24 cellular contexts compared by ENCODE assay signal in the genomic region with DNA sequence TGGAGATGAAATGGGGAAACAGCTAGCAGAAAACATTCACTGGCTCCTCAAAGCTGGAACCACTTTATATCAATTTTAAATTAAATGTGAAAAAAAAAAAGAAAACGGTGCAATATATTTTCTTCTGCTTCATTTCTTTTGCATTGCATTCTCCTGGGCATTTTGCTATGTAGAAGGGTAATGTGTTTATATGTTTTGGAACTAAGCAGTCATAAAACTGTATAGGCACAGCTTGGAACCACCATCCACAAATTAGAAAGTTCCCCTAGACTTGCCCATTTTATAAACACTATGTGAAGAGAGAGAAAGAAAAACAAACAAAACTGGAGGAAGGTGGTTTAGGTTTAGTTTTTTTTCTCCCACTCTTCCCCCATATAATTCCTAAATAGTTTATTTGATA.
DNase-seq lines count a peak whose midpoint lies in the region; ATAC-seq and TF ChIP-seq lines count a peak whose summit lies in the region.
"Had no signal": no experiment of that assay in that cellular context is flagged by ENCODE, and none has a peak within 500 bp of the region (broad histone marks: within the 10 kb centered on the region; RNA-seq: fewer than 3 reads in every experiment).

No MANE protein-coding gene starts in this region.

- no peak overlapping the region for H3K27ac Mint-ChIP-seq in HFFc6
- H3K27ac Mint-ChIP-seq: CD14-positive monocyte; CD4-positive, alpha-beta memory T cell; CD4-positive, CD25-positive, alpha-beta regulatory T cell; CD8-positive, alpha-beta memory T cell had no signal

- no peak overlapping the region for H3K4me3 Mint-ChIP-seq in HFFc6
- no peak overlapping the region for H3K4me3 Mint-ChIP-seq in activated T-cell treated with anti-CD3 and anti-CD28 coated beads, Interleukin-2, amount 50 U/mL, for 4 hours
- H3K4me3 Mint-ChIP-seq: CD14-positive monocyte; CD4-positive, alpha-beta memory T cell; CD4-positive, CD25-positive, alpha-beta regulatory T cell; CD8-positive, alpha-beta memory T cell had no signal

- H3K9me3 ChIP-seq in HEK293 (ENCODE audit: control insufficient read depth, insufficient read depth, low read depth, low read length), result no peaks in the 10 kb centered on the region
- H3K9me3 ChIP-seq: BE2C, BLaER1 had no signal

- no peaks in the 10 kb centered on the region for H3K4me1 ChIP-seq in HEK293 (ENCODE audit: control insufficient read depth, insufficient read depth, low read length)
- H3K4me1 ChIP-seq: BE2C, BLaER1 had no signal

- H3K36me3 ChIP-seq in HEK293 (ENCODE audit: control insufficient read depth in 2 of 2, insufficient read depth in 1 of 2, low read length in 2 of 2), result no peaks in the 10 kb centered on the region
- H3K36me3 ChIP-seq: BE2C, BLaER1 had no signal

- no peaks in the 10 kb centered on the region for H3K4me1 Mint-ChIP-seq in HFFc6 (ENCODE audit: low read depth)
- H3K4me1 Mint-ChIP-seq in activated T-cell treated with anti-CD3 and anti-CD28 coated beads, Interleukin-2, amount 50 U/mL, for 4 hours (ENCODE audit: low read depth), result no peaks in the 10 kb centered on the region
- H3K4me1 Mint-ChIP-seq: CD14-positive monocyte; CD4-positive, alpha-beta memory T cell; CD4-positive, CD25-positive, alpha-beta regulatory T cell; CD8-positive, alpha-beta memory T cell had no signal

- TF ChIP-seq CTCF in HEK293 (tag by site-specific recombination; IDR thresholded peaks at IDR 0.05) (no peak), fibroblast of villous mesenchyme (IDR thresholded peaks at IDR 0.05; ENCODE audit: insufficient read depth, low read depth, low read length) (no peak), HFFc6 (IDR thresholded peaks at IDR 0.05) (no peak)

- H3K27ac ChIP-seq in HEK293 (ENCODE audit: extremely low read depth, low read depth, low read length), result no peak overlapping the region
- H3K27ac ChIP-seq: BLaER1 had no signal

- no peaks in the 10 kb centered on the region for H3K27me3 Mint-ChIP-seq in HFFc6 (ENCODE audit: insufficient read depth)
- no peaks in the 10 kb centered on the region for H3K27me3 Mint-ChIP-seq in activated T-cell treated with anti-CD3 and anti-CD28 coated beads, Interleukin-2, amount 50 U/mL, for 4 hours (ENCODE audit: low read depth)
- H3K27me3 Mint-ChIP-seq: CD4-positive, alpha-beta memory T cell; CD4-positive, CD25-positive, alpha-beta regulatory T cell; CD8-positive, alpha-beta memory T cell had no signal

- ATAC-seq in activated T-cell treated with anti-CD3 and anti-CD28 coated beads, Interleukin-2, amount 50 U/mL, for 4 hours, result no peak
- ATAC-seq: GM12878 had no signal

- DNase-seq in fibroblast of gingiva (ENCODE audit: low read depth) (peak; percentile 21), fibroblast of villous mesenchyme (ENCODE audit: low read depth) (peak; percentile 1), HFFc6 (no peak), dermis blood vessel endothelial cell (no peak)
- no peak for DNase-seq in activated T-cell treated with anti-CD3 and anti-CD28 coated beads, Interleukin-2, amount 50 U/mL, for 4 hours
- DNase-seq: 8988T; ACHN; BE2C; C1 segment of cervical spinal cord; CD4-positive, alpha-beta memory T cell; CD4-positive, CD25-positive, alpha-beta regulatory T cell; CD8-positive, alpha-beta memory T cell; COR-L47; DMS 273 treated with DMSO at 0.1 percent for 48 hours; DMS153; DMS53; DMS79; DND-41; EL; GDM1 had no signal

- POLR2A ChIA-PET in HEK293 (lab: Yijun Ruan, JAX), result no interaction called here

- CTCF ChIA-PET in HEK293 (lab: Yijun Ruan, JAX), result no interaction called here

- H3K4me3 ChIP-seq in HEK293 (ENCODE audit: low read depth, low read length) (no peak overlapping the region), fibroblast of villous mesenchyme (ENCODE audit: low read depth, low read length) (no peak overlapping the region)
- H3K4me3 ChIP-seq: BLaER1, GM12878 had no signal

- H3K36me3 Mint-ChIP-seq in HFFc6 (ENCODE audit: low read depth), result peaks cover 5% of the 10 kb centered on the region; the same call in 1 of the 2 replicates
- no peaks in the 10 kb centered on the region for H3K36me3 Mint-ChIP-seq in activated T-cell treated with anti-CD3 and anti-CD28 coated beads, Interleukin-2, amount 50 U/mL, for 4 hours (ENCODE audit: insufficient read depth)
- H3K36me3 Mint-ChIP-seq: CD14-positive monocyte; CD4-positive, alpha-beta memory T cell; CD4-positive, CD25-positive, alpha-beta regulatory T cell; CD8-positive, alpha-beta memory T cell had no signal

- peaks cover 51% of the 10 kb centered on the region for H3K9me3 Mint-ChIP-seq in HFFc6
- peaks cover 5% of the 10 kb centered on the region for H3K9me3 Mint-ChIP-seq in activated T-cell treated with anti-CD3 and anti-CD28 coated beads, Interleukin-2, amount 50 U/mL, for 4 hours

TF ChIP-seq in HEK293, 187 proteins besides CTCF, POLR2A, EP300 and RAD21:
- TF ChIP-seq, protein P1, sequence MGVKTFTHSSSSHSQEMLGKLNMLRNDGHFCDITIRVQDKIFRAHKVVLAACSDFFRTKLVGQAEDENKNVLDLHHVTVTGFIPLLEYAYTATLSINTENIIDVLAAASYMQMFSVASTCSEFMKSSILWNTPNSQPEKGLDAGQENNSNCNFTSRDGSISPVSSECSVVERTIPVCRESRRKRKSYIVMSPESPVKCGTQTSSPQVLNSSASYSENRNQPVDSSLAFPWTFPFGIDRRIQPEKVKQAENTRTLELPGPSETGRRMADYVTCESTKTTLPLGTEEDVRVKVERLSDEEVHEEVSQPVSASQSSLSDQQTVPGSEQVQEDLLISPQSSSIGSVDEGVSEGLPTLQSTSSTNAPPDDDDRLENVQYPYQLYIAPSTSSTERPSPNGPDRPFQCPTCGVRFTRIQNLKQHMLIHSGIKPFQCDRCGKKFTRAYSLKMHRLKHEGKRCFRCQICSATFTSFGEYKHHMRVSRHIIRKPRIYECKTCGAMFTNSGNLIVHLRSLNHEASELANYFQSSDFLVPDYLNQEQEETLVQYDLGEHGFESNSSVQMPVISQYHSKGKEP (tag by site-specific recombination; IDR thresholded peaks at IDR 0.05), result peak; percentile 83
- TF ChIP-seq ZBTB8A (tag by site-specific recombination; IDR thresholded peaks at IDR 0.05), result 0 out of 2 replicates have a peak, but pooled peaks have one; percentile 8
- 0 out of 2 replicates have a peak, but pooled peaks have one; percentile 22 for TF ChIP-seq ZNF843 (tag by site-specific recombination; IDR thresholded peaks at IDR 0.05)
- no peak for TF ChIP-seq ZNF354C (tag by site-specific recombination; IDR thresholded peaks at IDR 0.05; ENCODE audit: borderline replicate concordance, low read depth)
- TF ChIP-seq ZNF596 (tag by site-specific recombination; IDR thresholded peaks at IDR 0.05), result no peak
- TF ChIP-seq, protein P2, sequence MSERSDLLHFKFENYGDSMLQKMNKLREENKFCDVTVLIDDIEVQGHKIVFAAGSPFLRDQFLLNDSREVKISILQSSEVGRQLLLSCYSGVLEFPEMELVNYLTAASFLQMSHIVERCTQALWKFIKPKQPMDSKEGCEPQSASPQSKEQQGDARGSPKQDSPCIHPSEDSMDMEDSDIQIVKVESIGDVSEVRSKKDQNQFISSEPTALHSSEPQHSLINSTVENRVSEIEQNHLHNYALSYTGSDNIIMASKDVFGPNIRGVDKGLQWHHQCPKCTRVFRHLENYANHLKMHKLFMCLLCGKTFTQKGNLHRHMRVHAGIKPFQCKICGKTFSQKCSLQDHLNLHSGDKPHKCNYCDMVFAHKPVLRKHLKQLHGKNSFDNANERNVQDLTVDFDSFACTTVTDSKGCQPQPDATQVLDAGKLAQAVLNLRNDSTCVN (tag by site-specific recombination; optimal IDR thresholded peaks at IDR 0.05), result no peak
- TF ChIP-seq ZNF114 (tag by site-specific recombination; IDR thresholded peaks at IDR 0.05), result no peak
- TF ChIP-seq ZNF223 (tag by site-specific recombination; IDR thresholded peaks at IDR 0.05), result no peak
- no peak for TF ChIP-seq ZIC2 (tag by site-specific recombination; IDR thresholded peaks at IDR 0.05)
- TF ChIP-seq ZNF76 (tag by site-specific recombination; IDR thresholded peaks at IDR 0.05; ENCODE audit: borderline replicate concordance, low read depth), result no peak
- no peak for TF ChIP-seq BCL11B (tag by site-specific recombination; IDR thresholded peaks at IDR 0.05; ENCODE audit: low read depth)
- peak; percentile 71 for TF ChIP-seq FEZF1 (tag by site-specific recombination; IDR thresholded peaks at IDR 0.05)
- no peak for TF ChIP-seq ZNF561 (tag by site-specific recombination; IDR thresholded peaks at IDR 0.05; ENCODE audit: borderline replicate concordance)
- no peak for TF ChIP-seq ZNF514 (tag by site-specific recombination; IDR thresholded peaks at IDR 0.05)
- TF ChIP-seq GLIS1 (tag by site-specific recombination; IDR thresholded peaks at IDR 0.05), result no peak
TF ChIP-seq in HEK293: peak in this region for 4.

Comparison
In these comparisons a context has a peak if more than half of its experiments do, and no peak if none do; other contexts are left out.
1. DNase-seq: peak in fibroblast of gingiva (single experiment) and fibroblast of villous mesenchyme (single experiment); none in HFFc6 (single experiment), dermis blood vessel endothelial cell (single experiment) and activated T-cell treated with anti-CD3 and anti-CD28 coated beads, Interleukin-2, amount 50 U/mL, for 4 hours (single experiment).